In genomic region chr15:78421241-78421994, GRCh38 we compare ENCODE assay signal across 1 cellular context.
TF ChIP-seq lines count a peak whose summit lies in the region.

No MANE protein-coding gene starts in this region.

TF ChIP-seq in HepG2, 621 proteins besides CTCF, POLR2A, EP300 and RAD21 (continued from another document):
- TF ChIP-seq ARID3A (IDR thresholded peaks at IDR 0.05; ENCODE audit: low read depth, low read length), result no peak
- no peak for TF ChIP-seq LRRFIP1 (CRISPR knock-in tag; conservative IDR thresholded peaks at IDR 0.05)
- no peak for TF ChIP-seq GMEB1 (CRISPR knock-in tag; IDR thresholded peaks at IDR 0.05; ENCODE audit: borderline replicate concordance)
- TF ChIP-seq TFDP2 (CRISPR knock-in tag; IDR thresholded peaks at IDR 0.05), result no peak
- no peak for TF ChIP-seq ZFP36L2 (CRISPR knock-in tag; IDR thresholded peaks at IDR 0.05)
- no peak for TF ChIP-seq DMTF1 (CRISPR knock-in tag; IDR thresholded peaks at IDR 0.05)
- no peak for TF ChIP-seq ZNF354B (CRISPR knock-in tag; IDR thresholded peaks at IDR 0.05)
- TF ChIP-seq TFDP1 (CRISPR knock-in tag; IDR thresholded peaks at IDR 0.05; ENCODE audit: borderline replicate concordance), result no peak
- no peak for TF ChIP-seq FLYWCH1 (CRISPR knock-in tag; IDR thresholded peaks at IDR 0.05)
- no peak for TF ChIP-seq POLR2AphosphoS5 (IDR thresholded peaks at IDR 0.05; ENCODE audit: low read depth, low read length)
- no peak for TF ChIP-seq ZFX (CRISPR knock-in tag; IDR thresholded peaks at IDR 0.05; ENCODE audit: low read depth)
- no peak for TF ChIP-seq ZNF569 (CRISPR knock-in tag; IDR thresholded peaks at IDR 0.05; ENCODE audit: borderline replicate concordance)
- TF ChIP-seq ZNF18 (CRISPR knock-in tag; IDR thresholded peaks at IDR 0.05; ENCODE audit: insufficient replicate concordance), result no peak
- TF ChIP-seq ZFP62 (CRISPR knock-in tag; IDR thresholded peaks at IDR 0.05), result no peak
